9 cellular contexts compared by ENCODE assay signal in genomic region chr2:29000481-29000880, GRCh38.
DNase-seq lines count a peak whose midpoint lies in the region; ATAC-seq lines count a peak whose summit lies in the region.
"Had no signal": no experiment of that assay in that cellular context is flagged by ENCODE, and none has a peak within 500 bp of the region (broad histone marks: within the 10 kb centered on the region; RNA-seq: fewer than 3 reads in every experiment).

No MANE protein-coding gene starts in this region.

- intact Hi-C loops in head of caudate nucleus (cut with DNase I): no loop called here

- DNase-seq in activated CD4-positive, CD25-positive, alpha-beta regulatory T cell treated with anti-CD3 and anti-CD28 coated beads, Interleukin-2, amount 50 U/mL, for 72 hours: no peak
- DNase-seq in SKM-1 treated with dmso at 0.1 percent for 144 hours (lab: John Stamatoyannopoulos, UW; ENCODE audit: unreplicated experiment) (peak; percentile 97), head of caudate nucleus (peak in 24 of 42 donors; percentile 20 to 64 (median 40)), NCI-H510A (lab: John Stamatoyannopoulos, UW) (no peak), kidney tubule cell (ENCODE audit: low spot score) (no peak), DMS 273 treated with DMSO at 0.1 percent for 48 hours (lab: John Stamatoyannopoulos, UW) (no peak)

- ATAC-seq in activated CD4-positive, CD25-positive, alpha-beta regulatory T cell treated with anti-CD3 and anti-CD28 coated beads, Interleukin-2, amount 50 U/mL, for 24 hours: peak; percentile 68 to 70
- peak; percentile 86 for ATAC-seq in HG03039 (IDR thresholded peaks at IDR 0.05; ENCODE audit: unreplicated experiment)
- ATAC-seq: Panc1 had no signal

Comparison
In these comparisons a context has a peak if more than half of its experiments do, and no peak if none do; other contexts are left out.
1. DNase-seq: peak in SKM-1 treated with dmso at 0.1 percent for 144 hours (single experiment) and head of caudate nucleus (24 of 42); none in activated CD4-positive, CD25-positive, alpha-beta regulatory T cell treated with anti-CD3 and anti-CD28 coated beads, Interleukin-2, amount 50 U/mL, for 72 hours (single experiment), NCI-H510A (single experiment), kidney tubule cell (single experiment) and DMS 273 treated with DMSO at 0.1 percent for 48 hours (single experiment).